In the genomic region with DNA sequence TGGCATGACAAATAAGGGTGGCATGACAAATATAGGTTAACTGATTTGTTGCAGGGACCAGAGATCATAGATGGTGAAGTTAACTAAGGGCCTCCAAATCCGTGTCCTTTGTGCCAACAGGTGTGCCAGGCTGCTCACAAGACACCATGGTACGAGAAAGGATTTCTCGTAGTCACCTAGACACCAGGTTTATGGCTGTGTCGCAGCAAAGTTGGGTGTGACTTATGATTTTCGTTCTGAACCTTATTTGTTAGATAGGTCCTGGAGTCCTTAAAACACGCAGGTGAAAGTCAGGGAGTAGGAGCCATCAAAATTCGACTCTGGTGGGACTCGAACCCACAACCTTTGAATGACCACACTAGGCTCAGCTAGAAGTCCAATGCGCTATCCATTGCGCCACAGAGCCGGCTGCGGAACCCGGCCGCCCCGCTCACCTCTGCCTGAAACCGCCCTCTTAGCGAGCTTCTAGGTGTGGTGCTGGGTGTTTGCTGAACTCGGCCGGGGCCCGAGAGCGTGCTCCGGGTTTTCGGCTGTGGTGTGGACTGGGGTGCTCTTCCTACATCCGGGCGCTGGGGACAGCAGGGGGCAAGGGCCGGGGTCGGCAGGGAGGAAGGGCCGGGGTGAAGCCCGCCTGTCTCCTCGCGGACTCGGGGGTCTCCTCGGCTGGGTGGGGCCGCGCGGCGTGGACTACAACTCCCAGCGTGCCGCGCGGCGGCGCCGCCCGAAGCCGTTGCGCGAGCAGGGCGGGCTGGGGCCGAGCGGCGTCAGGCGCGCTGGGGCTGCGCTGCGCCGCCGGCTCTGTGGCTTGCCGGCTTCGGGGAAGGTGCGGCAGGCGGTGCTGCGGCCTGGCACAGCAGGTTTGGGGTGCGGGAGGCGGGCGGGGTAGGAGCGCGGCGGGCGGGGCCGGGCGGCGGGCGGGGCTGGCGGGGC, we compare ENCODE assay signal across 8 cellular contexts. TPM values are rescaled to one million over a fixed set of nuclear protein-coding genes. Genes with fewer than 3 reads are reported as not detected.
A peak's percentile ranks its signal among the peaks of the same experiment; 100 is the strongest.
DNase-seq lines count a peak whose midpoint lies in the region; ATAC-seq and TF ChIP-seq lines count a peak whose summit lies in the region.

A gene (plus strand): TSS at position 767 of the 930 bp plus-strand sequence. CDS start 2,606 bp downstream, outside the sequence.

- POLR2A ChIA-PET in CD4-positive, alpha-beta memory T cell (lab: Charles Lee; ENCODE audit: partially characterized antibody), result interaction anchor here (0.7 to 1.0 kb wide), 3 partner anchors 18 to 90 kb away, joined by 3 to 6 read pairs (median 5); a partner anchor contains a TSS
- POLR2A ChIA-PET in PC-3 (lab: Charles Lee; ENCODE audit: unreplicated experiment), result interaction anchor here (0.6 kb wide), 1 partner anchor 70 kb away, joined by 3 read pairs; no protein-coding TSS in a partner anchor

- peak; percentile 83 to 87 (median 85) for DNase-seq in CD4-positive, alpha-beta memory T cell
- peak; percentile 94 for DNase-seq in HT-29 (ENCODE audit: low spot score)
- peak; percentile 85 for DNase-seq in PC-3
- peak; percentile 82 for DNase-seq in activated T-cell treated with anti-CD3 and anti-CD28 coated beads, Interleukin-2, amount 50 U/mL, for 1 hour
- peak; percentile 45 for DNase-seq in stimulated activated CD8-positive, alpha-beta memory T cell treated with anti-CD3 and anti-CD28 coated beads, Interleukin-7, amount 100 ng/mL, for 24 hours (ENCODE audit: low read depth)

- BruUV-seq in PC-3 (replicated peaks; lab: Mats Ljungman, UMichigan), result TSS peak; percentile 100

- peaks cover 15% of the 10 kb centered on the region for H3K4me1 ChIP-seq in CD4-positive, alpha-beta memory T cell (ENCODE audit: insufficient read depth, low read length)
- H3K4me1 ChIP-seq in PC-3 (ENCODE audit: insufficient read depth, low read length), result no peaks in the 10 kb centered on the region
- H3K4me1 ChIP-seq in esophagus (ENCODE audit: control insufficient read depth in 2 of 2, insufficient read depth in 2 of 2, low read length in 1 of 2), result no peaks in the 10 kb centered on the region
- peaks cover 15% of the 10 kb centered on the region for H3K4me1 ChIP-seq in mucosa of stomach (ENCODE audit: control insufficient read depth, insufficient read depth, low read length)

- ATAC-seq in GM19438 (IDR thresholded peaks at IDR 0.05; ENCODE audit: low read depth, unreplicated experiment), result peak; percentile 79
- peak; percentile 88 for ATAC-seq in PC-3

- H3K27me3 ChIP-seq in CD4-positive, alpha-beta memory T cell (ENCODE audit: insufficient read depth, low read length), result no peaks in the 10 kb centered on the region
- no peaks in the 10 kb centered on the region for H3K27me3 ChIP-seq in PC-3 (ENCODE audit: low read length)
- H3K27me3 ChIP-seq in esophagus (ENCODE audit: control insufficient read depth in 1 of 2, insufficient read depth in 2 of 2, low read length in 2 of 2), result no peaks in the 10 kb centered on the region
- no peaks in the 10 kb centered on the region for H3K27me3 ChIP-seq in mucosa of stomach (ENCODE audit: control insufficient read depth, insufficient read depth, low read length)

- peaks cover 10% of the 10 kb centered on the region for H3K79me2 ChIP-seq in PC-3 (ENCODE audit: low read length)

- H3K36me3 Mint-ChIP-seq in CD4-positive, alpha-beta memory T cell, result peaks cover 4 to 13% of the 10 kb centered on the region in 2 donors

- peak within 1 kb of the TSS; percentile 89 to 99 (median 94) for H3K4me3 Mint-ChIP-seq in CD4-positive, alpha-beta memory T cell

- H3K27ac Mint-ChIP-seq in CD4-positive, alpha-beta memory T cell, result peak within 1 kb of the TSS; percentile 84 to 96 (median 93)

- no peaks in the 10 kb centered on the region for H3K9me3 Mint-ChIP-seq in CD4-positive, alpha-beta memory T cell

- H3K9ac ChIP-seq in PC-3 (ENCODE audit: low read length) (peak within 1 kb of the TSS; percentile 76), mucosa of stomach (ENCODE audit: low read length) (peak within 1 kb of the TSS; percentile 79)

- peak within 1 kb of the TSS; percentile 68 to 87 for H3K4me3 ChIP-seq in CD4-positive, alpha-beta memory T cell (ENCODE audit: low read length in 2 of 2)
- peak within 1 kb of the TSS; percentile 88 for H3K4me3 ChIP-seq in PC-3 (ENCODE audit: low read length)
- H3K4me3 ChIP-seq in esophagus (ENCODE audit: low read depth in 1 of 2, low read length in 2 of 2), result peak within 1 kb of the TSS; percentile 82 to 88
- peak within 1 kb of the TSS; percentile 60 for H3K4me3 ChIP-seq in mucosa of stomach (ENCODE audit: low read length)

- CTCF ChIA-PET in CD4-positive, alpha-beta memory T cell (lab: Charles Lee; ENCODE audit: partially characterized antibody), result interaction anchor here (1.0 to 1.6 kb wide), 2 partner anchors 22 to 45 kb away, joined by 3 read pairs; no protein-coding TSS in a partner anchor
- CTCF ChIA-PET in PC-3 (lab: Charles Lee), result no interaction called here

- peak within 1 kb of the TSS; percentile 58 for H3K27ac ChIP-seq in CD4-positive, alpha-beta memory T cell (ENCODE audit: low read depth, low read length)
- H3K27ac ChIP-seq in PC-3 (ENCODE audit: low read length) (peak within 1 kb of the TSS; percentile 36; the same call in 1 of the 2 replicates), esophagus (ENCODE audit: low read depth in 2 of 2, low read length in 1 of 2) (peak within 1 kb of the TSS; percentile 97 to 98)

- no peaks in the 10 kb centered on the region for H3F3A ChIP-seq in PC-3 (ENCODE audit: low read length, unreplicated experiment)

- peaks cover 6 to 16% (median 7%) of the 10 kb centered on the region in 4 donors for H3K4me1 Mint-ChIP-seq in CD4-positive, alpha-beta memory T cell

- intact Hi-C loops in CD4-positive, alpha-beta memory T cell (cut with micrococcal nuclease), result loop anchor here (1.0 kb wide), 4 partner anchors 18 to 90 kb away; a partner anchor contains a TSS
- intact Hi-C loops in PC-3 (cut with micrococcal nuclease), result loop anchor here (2.0 kb wide), 1 partner anchor 17 kb away; a partner anchor contains a TSS

- no peaks in the 10 kb centered on the region for H4K20me1 ChIP-seq in PC-3 (ENCODE audit: low read length)

- no peaks in the 10 kb centered on the region for H3K27me3 Mint-ChIP-seq in CD4-positive, alpha-beta memory T cell

- H3K4me2 ChIP-seq in PC-3 (ENCODE audit: low read length), result peak within 1 kb of the TSS; percentile 96

- H3K9me3 ChIP-seq in CD4-positive, alpha-beta memory T cell (ENCODE audit: control insufficient read depth in 1 of 2, low read length in 2 of 2), result no peaks in the 10 kb centered on the region
- H3K9me3 ChIP-seq in PC-3 (ENCODE audit: low read length) (no peaks in the 10 kb centered on the region), esophagus (ENCODE audit: control insufficient read depth in 2 of 2, insufficient read depth in 1 of 2, low read depth in 1 of 2, low read length in 1 of 2) (no peaks in the 10 kb centered on the region), mucosa of stomach (ENCODE audit: control insufficient read depth, low read length) (no peaks in the 10 kb centered on the region)

- H3K36me3 ChIP-seq in CD4-positive, alpha-beta memory T cell (ENCODE audit: insufficient read depth, low read length), result peaks cover 19% of the 10 kb centered on the region
- no peaks in the 10 kb centered on the region for H3K36me3 ChIP-seq in PC-3 (ENCODE audit: low read depth, low read length)
- peaks cover 7 to 20% of the 10 kb centered on the region in 2 donors for H3K36me3 ChIP-seq in esophagus (ENCODE audit: control insufficient read depth in 2 of 2, insufficient read depth in 2 of 2, low read length in 1 of 2)
- no peaks in the 10 kb centered on the region for H3K36me3 ChIP-seq in mucosa of stomach (ENCODE audit: control insufficient read depth, insufficient read depth, low read length)

- no peaks in the 10 kb centered on the region for H3K9me2 ChIP-seq in PC-3 (replicated peaks; ENCODE audit: low read length)

- peak within 1 kb of the TSS; percentile 95 for H2AFZ ChIP-seq in PC-3 (ENCODE audit: low read length)

- 4 to 7% methylated on average over 46 to 75 of the region's 75 CpGs for WGBS in esophagus, 2 donors

- no peak for TF ChIP-seq CTCF in PC-3 (conservative IDR thresholded peaks at IDR 0.05; ENCODE audit: low read depth, low read length)

RNA-seq across cellular contexts. Expression of the gene that starts here (rescaled TPM):
- total RNA-seq in CD4-positive, alpha-beta memory T cell, result 10 to 100 TPM; 13.9 to 16.3 TPM
- polyA plus RNA-seq in CD4-positive, alpha-beta memory T cell, result 1 to 10 TPM; 5.4 to 8.6 TPM
- 34.9 and 38.2 TPM in 2 replicates for total RNA-seq in HT-29 (2014; rRNA removed; shearing (Covaris generic))
- total RNA-seq in PC-3 (2014; rRNA removed), result 39.1 and 41.1 TPM in 2 replicates
- 10 to 100 TPM; 65.2 to 69.2 TPM for polyA plus RNA-seq in esophagus

Comparison
In these comparisons a context has a peak if more than half of its experiments do, and no peak if none do; other contexts are left out.
1. Peak in every context shown above with its lines: DNase-seq, ATAC-seq, H3K4me3 ChIP-seq and H3K27ac ChIP-seq.
2. RNA of the gene that starts here (polyA plus RNA-seq): 65.2 to 69.2 TPM in esophagus; 5.4 to 8.6 TPM in CD4-positive, alpha-beta memory T cell; every median in the first group is over 4 times any median in the second.
3. H3K27ac ChIP-seq: peak in every context shown above with its lines; median percentile 98 in esophagus; 58 in CD4-positive, alpha-beta memory T cell; 36 in PC-3.